19 cellular contexts compared by ENCODE assay signal in the genomic region with DNA sequence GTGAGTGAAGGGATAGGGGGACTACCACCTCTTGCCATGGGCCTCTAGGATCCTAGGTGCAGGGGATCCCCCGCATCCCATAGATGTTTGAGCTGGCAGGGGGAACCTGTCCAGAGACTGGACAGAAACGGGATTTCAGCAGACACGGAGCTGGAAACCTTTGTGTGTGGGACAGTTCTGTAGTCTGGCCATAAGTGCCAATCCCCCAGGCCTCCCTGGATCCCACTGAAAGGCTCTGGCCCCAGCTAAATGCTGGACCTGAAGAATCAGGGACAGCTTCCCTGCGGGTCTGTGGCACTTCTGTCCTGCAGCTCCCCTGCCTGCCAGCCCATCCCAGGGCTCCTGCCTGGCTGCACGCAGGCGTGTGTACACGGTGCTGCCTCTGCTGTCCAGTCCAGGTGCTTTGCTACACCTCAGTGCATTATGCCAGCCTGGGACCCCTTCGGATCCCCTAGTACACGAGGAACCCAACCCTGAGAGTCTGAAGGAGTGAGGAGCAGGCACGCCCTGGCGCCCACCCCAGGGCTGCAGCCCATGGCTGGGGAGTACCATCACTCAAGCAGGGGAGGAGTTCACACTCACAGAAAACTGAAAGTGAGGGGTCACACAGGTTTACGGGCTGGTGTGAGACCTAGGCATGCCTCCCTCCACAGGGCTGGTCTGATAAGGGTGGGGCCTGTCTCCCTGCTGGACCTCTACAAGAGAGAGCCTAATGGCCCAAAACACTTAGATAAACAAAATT.
DNase-seq lines count a peak whose midpoint lies in the region; ATAC-seq and TF ChIP-seq lines count a peak whose summit lies in the region.
"Had no signal": no experiment of that assay in that cellular context is flagged by ENCODE, and none has a peak within 500 bp of the region (broad histone marks: within the 10 kb centered on the region; RNA-seq: fewer than 3 reads in every experiment).

No MANE protein-coding gene starts in this region.

- peak overlapping the region in 1 of 2 donors; percentile 80 for H3K27ac Mint-ChIP-seq in stimulated activated naive CD8-positive, alpha-beta T cell treated with anti-CD3 and anti-CD28 coated beads, Interleukin-15, amount 100 ng/mL, for 72 hours
- H3K27ac Mint-ChIP-seq in chondrocyte (ENCODE audit: unreplicated experiment) = no peak overlapping the region
- no peak overlapping the region for H3K27ac Mint-ChIP-seq in MCF 10A (ENCODE audit: low read depth, unreplicated experiment)
- H3K27ac Mint-ChIP-seq in activated naive CD8-positive, alpha-beta T cell treated with anti-CD3 and anti-CD28 coated beads for 36 hours = no peak overlapping the region
- H3K27ac Mint-ChIP-seq: CD14-positive monocyte, IgD-negative memory B cell had no signal

- H3K27ac ChIP-seq in neuronal stem cell (replicated peaks; ENCODE audit: low read length) = no peak overlapping the region
- H3K27ac ChIP-seq: A549 had no signal

- no peaks in the 10 kb centered on the region for H3K9me3 ChIP-seq in neuronal stem cell (replicated peaks in 1 of 2; ENCODE audit: control insufficient read depth in 2 of 2, insufficient read depth in 1 of 2, low read depth in 1 of 2, low read length in 2 of 2)
- H3K9me3 ChIP-seq: A549 had no signal

- H2BK12ac ChIP-seq in neuronal stem cell (ENCODE audit: low read length) = no peak overlapping the region

- H3K36me3 ChIP-seq in neuronal stem cell (replicated peaks in 1 of 2; ENCODE audit: control insufficient read depth in 2 of 2, insufficient read depth in 2 of 2, low read length in 2 of 2) = no peaks in the 10 kb centered on the region
- H3K36me3 ChIP-seq: HAP-1 had no signal

- H2BK5ac ChIP-seq in neuronal stem cell (ENCODE audit: low read length) = no peak overlapping the region

- H4K8ac ChIP-seq in neuronal stem cell (ENCODE audit: low read depth, low read length) = no peak overlapping the region

- no peaks in the 10 kb centered on the region for H3K79me1 ChIP-seq in neuronal stem cell (ENCODE audit: low read depth, low read length)

- no peaks in the 10 kb centered on the region for H3K4me1 Mint-ChIP-seq in stimulated activated naive CD8-positive, alpha-beta T cell treated with anti-CD3 and anti-CD28 coated beads, Interleukin-15, amount 100 ng/mL, for 72 hours
- H3K4me1 Mint-ChIP-seq in chondrocyte (ENCODE audit: low read depth) (peaks cover 5% of the 10 kb centered on the region), MCF 10A (ENCODE audit: insufficient read depth, unreplicated experiment) (peaks cover 9% of the 10 kb centered on the region)
- H3K4me1 Mint-ChIP-seq in activated naive CD8-positive, alpha-beta T cell treated with anti-CD3 and anti-CD28 coated beads for 36 hours = no peaks in the 10 kb centered on the region
- H3K4me1 Mint-ChIP-seq: CD14-positive monocyte, IgD-negative memory B cell had no signal

- no TSS peak for BruUV-seq in MCF 10A (replicated peaks; lab: Mats Ljungman, UMichigan)

- no peak overlapping the region for H3K14ac ChIP-seq in neuronal stem cell (ENCODE audit: low read length)

- POLR2A ChIA-PET in MCF 10A (lab: Yijun Ruan, JAX) = no interaction called here

- H3K4me3 ChIP-seq in neuronal stem cell (ENCODE audit: low read length in 2 of 2) = no peak overlapping the region
- H3K4me3 ChIP-seq: A549, HAP-1 had no signal

- no peak overlapping the region for H3K9ac ChIP-seq in neuronal stem cell (ENCODE audit: low read depth, low read length, poor library complexity)

- no peak overlapping the region for H3K4me3 Mint-ChIP-seq in stimulated activated naive CD8-positive, alpha-beta T cell treated with anti-CD3 and anti-CD28 coated beads, Interleukin-15, amount 100 ng/mL, for 72 hours
- H3K4me3 Mint-ChIP-seq in chondrocyte (ENCODE audit: unreplicated experiment) = no peak overlapping the region
- no peak overlapping the region for H3K4me3 Mint-ChIP-seq in MCF 10A (ENCODE audit: unreplicated experiment)
- H3K4me3 Mint-ChIP-seq in activated naive CD8-positive, alpha-beta T cell treated with anti-CD3 and anti-CD28 coated beads for 36 hours = no peak overlapping the region
- H3K4me3 Mint-ChIP-seq: CD14-positive monocyte had no signal

- no peak overlapping the region for H2BK120ac ChIP-seq in neuronal stem cell (ENCODE audit: low read depth, low read length)

- H3K4me1 ChIP-seq in neuronal stem cell (ENCODE audit: control insufficient read depth in 2 of 2, insufficient read depth in 1 of 2, low read depth in 1 of 2, low read length in 2 of 2) = no peaks in the 10 kb centered on the region
- H3K4me1 ChIP-seq: A549 had no signal

- DNase-seq in stimulated activated naive CD8-positive, alpha-beta T cell treated with anti-CD3 and anti-CD28 coated beads, Interleukin-15, amount 100 ng/mL, for 72 hours = no peak
- no peak for DNase-seq in stimulated activated naive CD8-positive, alpha-beta T cell treated with anti-CD3 and anti-CD28 coated beads, Interleukin-15, Interleukin-2, amounts not matched to agents 100 U/mL and 50 U/mL, for 24 hours
- DNase-seq in chondrocyte (ENCODE audit: low spot score) = peak; percentile 69
- no peak for DNase-seq in neuronal stem cell (ENCODE audit: low spot score)
- no peak for DNase-seq in MCF 10A (ENCODE audit: unreplicated experiment)
- DNase-seq in activated naive CD8-positive, alpha-beta T cell treated with anti-CD3 and anti-CD28 coated beads for 36 hours = no peak
- no peak for DNase-seq in DMS 273 (lab: John Stamatoyannopoulos, UW; ENCODE audit: unreplicated experiment)
- DNase-seq: DMS153, Kasumi-1, NCI-H1105 treated with DMSO at 0.1 percent for 48 hours, NCI-H1930, NCI-H2171 treated with DMSO at 0.1 percent for 48 hours, NCI-H446 treated with DMSO at 0.1 percent for 48 hours, PC-3 had no signal

- H3K9me3 Mint-ChIP-seq in stimulated activated naive CD8-positive, alpha-beta T cell treated with anti-CD3 and anti-CD28 coated beads, Interleukin-15, amount 100 ng/mL, for 72 hours = peaks cover 7 to 12% of the 10 kb centered on the region in 2 donors
- H3K9me3 Mint-ChIP-seq in chondrocyte (ENCODE audit: low read depth) (peaks cover 9% of the 10 kb centered on the region), MCF 10A (ENCODE audit: unreplicated experiment) (no peaks in the 10 kb centered on the region)
- peaks cover 8% of the 10 kb centered on the region for H3K9me3 Mint-ChIP-seq in activated naive CD8-positive, alpha-beta T cell treated with anti-CD3 and anti-CD28 coated beads for 36 hours

- no peak overlapping the region for H3K4ac ChIP-seq in neuronal stem cell (ENCODE audit: low read length)

- intact Hi-C loops in MCF 10A (cut with micrococcal nuclease) = no loop called here

- no peak overlapping the region for H3K23ac ChIP-seq in neuronal stem cell (ENCODE audit: low read depth, low read length, poor library complexity)

- no CpG with 5 or more reads among the region's 12 CpGs for WGBS in neuronal stem cell (ENCODE audit: extremely low coverage in 2 of 2, insufficient read length in 2 of 2, insufficient replicate concordance in 1 of 2), 2 donors

- H2AFZ ChIP-seq in neuronal stem cell (ENCODE audit: low read length) = peak overlapping the region; percentile 12

- no peak overlapping the region for H4K91ac ChIP-seq in neuronal stem cell (ENCODE audit: low read depth, low read length, poor library complexity)

- H3K27me3 ChIP-seq in neuronal stem cell (ENCODE audit: control insufficient read depth in 3 of 3, insufficient read depth in 3 of 3, low read depth in 1 of 3, low read length in 3 of 3) = no peaks in the 10 kb centered on the region

- H2AK5ac ChIP-seq in neuronal stem cell (ENCODE audit: low read depth, low read length) = no peak overlapping the region

- peak overlapping the region; percentile 25 for H3K18ac ChIP-seq in neuronal stem cell (ENCODE audit: low read length)

- TF ChIP-seq CTCF in chondrocyte (IDR thresholded peaks at IDR 0.05) = no peak
- no peak for TF ChIP-seq CTCF in MCF 10A (IDR thresholded peaks at IDR 0.05; ENCODE audit: unreplicated experiment)

- CTCF ChIA-PET in MCF 10A (lab: Yijun Ruan, JAX) = no interaction called here

- H3K36me3 Mint-ChIP-seq in chondrocyte (ENCODE audit: low read depth) (no peaks in the 10 kb centered on the region), MCF 10A (ENCODE audit: insufficient read depth, unreplicated experiment) (no peaks in the 10 kb centered on the region)
- no peaks in the 10 kb centered on the region for H3K36me3 Mint-ChIP-seq in activated naive CD8-positive, alpha-beta T cell treated with anti-CD3 and anti-CD28 coated beads for 36 hours
- H3K36me3 Mint-ChIP-seq: CD14-positive monocyte, IgD-negative memory B cell had no signal

- H2BK15ac ChIP-seq in neuronal stem cell (ENCODE audit: low read length) = no peak overlapping the region

- ATAC-seq in stimulated activated naive CD8-positive, alpha-beta T cell treated with anti-CD3 and anti-CD28 coated beads, Interleukin-15, amount 100 ng/mL, for 72 hours = peak; percentile 23
- ATAC-seq in stimulated activated naive CD8-positive, alpha-beta T cell treated with anti-CD3 and anti-CD28 coated beads, Interleukin-15, Interleukin-2, amounts not matched to agents 100 U/mL and 50 U/mL, for 24 hours = no peak
- no peak for ATAC-seq in HG03139 (IDR thresholded peaks at IDR 0.05; ENCODE audit: unreplicated experiment)
- ATAC-seq: A549, PC-3 had no signal

- H3K27me3 Mint-ChIP-seq in stimulated activated naive CD8-positive, alpha-beta T cell treated with anti-CD3 and anti-CD28 coated beads, Interleukin-15, amount 100 ng/mL, for 72 hours = no peaks in the 10 kb centered on the region
- H3K27me3 Mint-ChIP-seq in chondrocyte (ENCODE audit: low read depth) = no peaks in the 10 kb centered on the region
- no peaks in the 10 kb centered on the region for H3K27me3 Mint-ChIP-seq in MCF 10A (ENCODE audit: insufficient read depth, unreplicated experiment)
- no peaks in the 10 kb centered on the region for H3K27me3 Mint-ChIP-seq in activated naive CD8-positive, alpha-beta T cell treated with anti-CD3 and anti-CD28 coated beads for 36 hours
- H3K27me3 Mint-ChIP-seq: IgD-negative memory B cell had no signal

- no peak overlapping the region for H3K4me2 ChIP-seq in neuronal stem cell (ENCODE audit: insufficient read depth, low read length, poor library complexity, severe bottlenecking)
- H3K4me2 ChIP-seq: A549 had no signal
